ENCODE assay signal across 15 cellular contexts in genomic region chr6:30073489-30074240, GRCh38. TPM values are rescaled to one million over a fixed set of nuclear protein-coding genes. Genes with fewer than 3 reads are reported as not detected.
DNase-seq lines count a peak whose midpoint lies in the region; ATAC-seq and TF ChIP-seq lines count a peak whose summit lies in the region.
"Had no signal": no experiment of that assay in that cellular context is flagged by ENCODE, and none has a peak within 500 bp of the region (broad histone marks: within the 10 kb centered on the region; RNA-seq: fewer than 3 reads in every experiment).

No MANE protein-coding gene starts in this region.

- H3K4me1 ChIP-seq in iPS-15b (ENCODE audit: control insufficient read depth, insufficient read depth, low read length) = peaks cover 3% of the 10 kb centered on the region
- peaks cover 19 to 50% (median 35%) of the 10 kb centered on the region in 4 donors for H3K4me1 ChIP-seq in stomach

- H3K36me3 ChIP-seq in iPS-15b (ENCODE audit: control insufficient read depth, insufficient read depth, low read length) = no peaks in the 10 kb centered on the region
- peaks cover 13 to 28% (median 27%) of the 10 kb centered on the region in 4 donors for H3K36me3 ChIP-seq in stomach

- whole genome bisulfite sequencing in stomach, 5 donors = 32 to 56% (median 42%) methylated on average over 7 of the region's 7 CpGs

- CTCF ChIA-PET in activated naive CD4-positive, alpha-beta T cell treated with anti-CD3 and anti-CD28 coated beads, Interleukin-2, amount 10 ng/mL, durations not matched to agents 7 days and 5 days (lab: Charles Lee) = interaction anchor here (0.9 to 4.1 kb wide), 3 partner anchors 30 to 97 kb away, joined by 3 to 13 read pairs (median 4); no protein-coding TSS in a partner anchor

- no peaks in the 10 kb centered on the region for H3K9me3 Mint-ChIP-seq in activated naive CD4-positive, alpha-beta T cell treated with anti-CD3 and anti-CD28 coated beads, Interleukin-2, amount 10 ng/mL, durations not matched to agents 7 days and 5 days
- no peaks in the 10 kb centered on the region for H3K9me3 Mint-ChIP-seq in activated naive CD4-positive, alpha-beta T cell treated with anti-CD3 and anti-CD28 coated beads, Interleukin-2, amount 50 U/mL, for 72 hours

- peaks cover 29% of the 10 kb centered on the region for H3K36me3 Mint-ChIP-seq in activated naive CD4-positive, alpha-beta T cell treated with anti-CD3 and anti-CD28 coated beads, Interleukin-2, amount 10 ng/mL, durations not matched to agents 7 days and 5 days
- H3K36me3 Mint-ChIP-seq in activated naive CD4-positive, alpha-beta T cell treated with anti-CD3 and anti-CD28 coated beads, Interleukin-2, amount 50 U/mL, for 72 hours = peaks cover 19 to 23% of the 10 kb centered on the region in 2 donors

- intact Hi-C loops in stomach (cut with DNase I; ENCODE audit: low total_unique reads) = no loop called here

- DNase-seq in activated naive CD4-positive, alpha-beta T cell treated with anti-CD3 and anti-CD28 coated beads, Interleukin-2, amount 10 ng/mL, durations not matched to agents 7 days and 5 days = no peak
- DNase-seq in activated naive CD4-positive, alpha-beta T cell treated with anti-CD3 and anti-CD28 coated beads, Interleukin-2, amount 50 U/mL, for 72 hours (ENCODE audit: low spot score in 2 of 2) = no peak
- DNase-seq in stomach (no peak), NCI-H128 (lab: John Stamatoyannopoulos, UW; ENCODE audit: unreplicated experiment) (no peak), islet precursor cell (no peak), HK-2 (ENCODE audit: unreplicated experiment) (no peak)
- DNase-seq: activated CD8-positive, alpha-beta memory T cell treated with anti-CD3 and anti-CD28 coated beads, Interleukin-2, amount 10 ng/mL, durations not matched to agents 7 days and 5 days; DMS79; GOT3; SHP77; stimulated activated CD4-positive, alpha-beta T cell treated with anti-CD3 and anti-CD28 coated beads, Interleukin-1b, Interleukin-23, amount 100 ng/mL, for 48 hours had no signal

- H3K27me3 ChIP-seq in iPS-15b (ENCODE audit: control insufficient read depth, insufficient read depth, low read length) = peaks cover 95% of the 10 kb centered on the region
- H3K27me3 ChIP-seq in stomach = peaks cover 0 to 68% (median 25%) of the 10 kb centered on the region in 3 donors

- H3K27me3 Mint-ChIP-seq in activated naive CD4-positive, alpha-beta T cell treated with anti-CD3 and anti-CD28 coated beads, Interleukin-2, amount 10 ng/mL, durations not matched to agents 7 days and 5 days = peaks cover 82% of the 10 kb centered on the region

- peak overlapping the region; percentile 78 for H3K4me3 ChIP-seq in iPS-15b (ENCODE audit: low read depth, low read length)
- peak overlapping the region; percentile 46 to 58 (median 52) for H3K4me3 ChIP-seq in stomach

- no peak overlapping the region for H3K4me3 Mint-ChIP-seq in activated naive CD4-positive, alpha-beta T cell treated with anti-CD3 and anti-CD28 coated beads, Interleukin-2, amount 10 ng/mL, durations not matched to agents 7 days and 5 days
- H3K4me3 Mint-ChIP-seq: activated CD8-positive, alpha-beta memory T cell treated with anti-CD3 and anti-CD28 coated beads, Interleukin-2, amount 10 ng/mL, durations not matched to agents 7 days and 5 days had no signal

- H3K9ac ChIP-seq in iPS-15b (ENCODE audit: low read depth, low read length) = no peak overlapping the region

- no peak for TF ChIP-seq POLR2A in stomach (IDR thresholded peaks at IDR 0.05)

- H3K9me3 ChIP-seq in iPS-15b (ENCODE audit: control insufficient read depth, insufficient read depth, low read length) = no peaks in the 10 kb centered on the region
- no peaks in the 10 kb centered on the region for H3K9me3 ChIP-seq in stomach

- peaks cover 54% of the 10 kb centered on the region for H3K4me1 Mint-ChIP-seq in activated naive CD4-positive, alpha-beta T cell treated with anti-CD3 and anti-CD28 coated beads, Interleukin-2, amount 10 ng/mL, durations not matched to agents 7 days and 5 days

- H3K27ac ChIP-seq in VCaP (no peak overlapping the region), stomach (no peak overlapping the region)

- H3K27ac Mint-ChIP-seq in activated naive CD4-positive, alpha-beta T cell treated with anti-CD3 and anti-CD28 coated beads, Interleukin-2, amount 10 ng/mL, durations not matched to agents 7 days and 5 days = peak overlapping the region; percentile 3
- H3K27ac Mint-ChIP-seq in activated naive CD4-positive, alpha-beta T cell treated with anti-CD3 and anti-CD28 coated beads, Interleukin-2, amount 50 U/mL, for 72 hours = peak overlapping the region in 1 of 2 donors; percentile 17
- H3K27ac Mint-ChIP-seq: activated CD8-positive, alpha-beta memory T cell treated with anti-CD3 and anti-CD28 coated beads, Interleukin-2, amount 10 ng/mL, durations not matched to agents 7 days and 5 days had no signal

- no peak for TF ChIP-seq EP300 in stomach (IDR thresholded peaks at IDR 0.05)

- no peak for ATAC-seq in activated naive CD4-positive, alpha-beta T cell treated with anti-CD3 and anti-CD28 coated beads, Interleukin-2, amount 50 U/mL, for 72 hours
- ATAC-seq: activated CD8-positive, alpha-beta memory T cell treated with anti-CD3 and anti-CD28 coated beads, Interleukin-2, amount 10 ng/mL, durations not matched to agents 7 days and 5 days had no signal

- TF ChIP-seq CTCF in VCaP (conservative IDR thresholded peaks at IDR 0.05) = 0 out of 2 replicates have a peak, but pooled peaks have one; percentile 8
- no peak for TF ChIP-seq CTCF in stomach (IDR thresholded peaks at IDR 0.05)

RNA-seq across cellular contexts. Expression of gene RNF39, which starts 1.9 kb away (rescaled TPM):
- total RNA-seq in activated naive CD4-positive, alpha-beta T cell treated with anti-CD3 and anti-CD28 coated beads, Interleukin-2, amount 50 U/mL, for 72 hours = not detected
- 10 to 100 TPM in 1 of 5 donors, 1 to 10 TPM in 1, under 1 TPM in 1, not detected in 2; 0.18 to 13.5 (median 7.1) TPM for total RNA-seq in stomach
- 1 to 10 TPM; 2.4 to 3.4 (median 3.2) TPM for polyA plus RNA-seq in stomach
- total RNA-seq: activated CD8-positive, alpha-beta memory T cell treated with anti-CD3 and anti-CD28 coated beads, Interleukin-2, amount 10 ng/mL, durations not matched to agents 7 days and 5 days; NCI-H460 had no signal
- polyA plus RNA-seq: AG04450 had no signal

RNA-seq across cellular contexts. Expression of gene PPP1R11, which starts 6.7 kb away (rescaled TPM):
- 10 to 100 TPM; 48.5 to 53.3 TPM for total RNA-seq in activated naive CD4-positive, alpha-beta T cell treated with anti-CD3 and anti-CD28 coated beads, Interleukin-2, amount 50 U/mL, for 72 hours
- 100 to 1,000 TPM in 1 of 5 donors, 10 to 100 TPM in 3, 1 to 10 TPM in 1; 1.2 to 141 (median 30.4) TPM for total RNA-seq in stomach
- polyA plus RNA-seq in stomach = 100 to 1,000 TPM in 1 of 3 donors, 10 to 100 TPM in 2; 67.8 to 106 (median 69.7) TPM

RNA-seq across cellular contexts. Expression of gene POLR1H, which starts 12.6 kb away (rescaled TPM):
- 10 to 100 TPM; 52.7 to 65.6 TPM for total RNA-seq in activated naive CD4-positive, alpha-beta T cell treated with anti-CD3 and anti-CD28 coated beads, Interleukin-2, amount 50 U/mL, for 72 hours
- total RNA-seq in stomach = 10 to 100 TPM in 3 of 5 donors, 1 to 10 TPM in 2; 4.1 to 44.2 (median 21.7) TPM
- polyA plus RNA-seq in stomach = 10 to 100 TPM; 36.0 to 65.1 (median 52.3) TPM

RNA-seq across cellular contexts. Expression of gene TRIM31, which starts 39.2 kb away (rescaled TPM):
- not detected for total RNA-seq in activated naive CD4-positive, alpha-beta T cell treated with anti-CD3 and anti-CD28 coated beads, Interleukin-2, amount 50 U/mL, for 72 hours
- 10 to 100 TPM in 2 of 5 donors, 1 to 10 TPM in 1, not detected in 2; 4.6 to 12.3 (median 11.0) TPM for total RNA-seq in stomach
- polyA plus RNA-seq in stomach = 10 to 100 TPM in 1 of 3 donors, 1 to 10 TPM in 2; 1.2 to 52.2 (median 4.3) TPM
- total RNA-seq: activated CD8-positive, alpha-beta memory T cell treated with anti-CD3 and anti-CD28 coated beads, Interleukin-2, amount 10 ng/mL, durations not matched to agents 7 days and 5 days; NCI-H460 had no signal
- polyA plus RNA-seq: AG04450 had no signal
